ENCODE assay signal across 1 cellular context in the genomic region with DNA sequence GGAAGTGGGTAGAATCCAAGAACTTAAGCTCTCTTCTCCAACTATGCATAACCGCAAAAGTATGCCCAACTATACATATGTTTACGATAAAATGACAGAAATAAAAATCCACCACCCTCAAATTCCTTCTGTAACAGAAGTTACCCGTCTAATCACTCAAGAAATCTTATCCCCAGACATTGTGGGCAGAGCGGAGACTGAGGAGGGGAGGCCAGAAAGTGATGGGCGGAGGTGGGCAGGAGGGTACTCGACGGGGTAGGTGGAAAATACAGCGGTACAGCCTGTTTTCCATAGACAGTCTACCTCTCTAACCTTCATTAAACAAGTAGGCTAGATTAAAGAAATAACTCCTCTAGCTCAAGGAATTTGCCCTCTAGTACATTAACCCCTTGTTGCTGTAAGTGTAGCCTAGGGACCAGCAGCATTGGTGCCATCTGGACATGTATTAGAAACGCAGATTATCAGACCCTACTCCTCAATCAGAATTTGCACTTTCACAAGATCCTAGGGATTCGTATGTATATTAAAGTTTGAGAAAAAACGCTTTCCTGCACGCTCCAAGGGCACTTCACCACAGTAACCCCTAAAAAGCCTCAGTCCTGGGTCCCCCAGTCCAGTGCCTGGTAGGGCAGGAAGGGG.
TF ChIP-seq lines count a peak whose summit lies in the region.

No MANE protein-coding gene starts in this region.

TF ChIP-seq in HEK293, 187 proteins besides CTCF, POLR2A, EP300 and RAD21 (continued from another document):
- TF ChIP-seq, protein P1, sequence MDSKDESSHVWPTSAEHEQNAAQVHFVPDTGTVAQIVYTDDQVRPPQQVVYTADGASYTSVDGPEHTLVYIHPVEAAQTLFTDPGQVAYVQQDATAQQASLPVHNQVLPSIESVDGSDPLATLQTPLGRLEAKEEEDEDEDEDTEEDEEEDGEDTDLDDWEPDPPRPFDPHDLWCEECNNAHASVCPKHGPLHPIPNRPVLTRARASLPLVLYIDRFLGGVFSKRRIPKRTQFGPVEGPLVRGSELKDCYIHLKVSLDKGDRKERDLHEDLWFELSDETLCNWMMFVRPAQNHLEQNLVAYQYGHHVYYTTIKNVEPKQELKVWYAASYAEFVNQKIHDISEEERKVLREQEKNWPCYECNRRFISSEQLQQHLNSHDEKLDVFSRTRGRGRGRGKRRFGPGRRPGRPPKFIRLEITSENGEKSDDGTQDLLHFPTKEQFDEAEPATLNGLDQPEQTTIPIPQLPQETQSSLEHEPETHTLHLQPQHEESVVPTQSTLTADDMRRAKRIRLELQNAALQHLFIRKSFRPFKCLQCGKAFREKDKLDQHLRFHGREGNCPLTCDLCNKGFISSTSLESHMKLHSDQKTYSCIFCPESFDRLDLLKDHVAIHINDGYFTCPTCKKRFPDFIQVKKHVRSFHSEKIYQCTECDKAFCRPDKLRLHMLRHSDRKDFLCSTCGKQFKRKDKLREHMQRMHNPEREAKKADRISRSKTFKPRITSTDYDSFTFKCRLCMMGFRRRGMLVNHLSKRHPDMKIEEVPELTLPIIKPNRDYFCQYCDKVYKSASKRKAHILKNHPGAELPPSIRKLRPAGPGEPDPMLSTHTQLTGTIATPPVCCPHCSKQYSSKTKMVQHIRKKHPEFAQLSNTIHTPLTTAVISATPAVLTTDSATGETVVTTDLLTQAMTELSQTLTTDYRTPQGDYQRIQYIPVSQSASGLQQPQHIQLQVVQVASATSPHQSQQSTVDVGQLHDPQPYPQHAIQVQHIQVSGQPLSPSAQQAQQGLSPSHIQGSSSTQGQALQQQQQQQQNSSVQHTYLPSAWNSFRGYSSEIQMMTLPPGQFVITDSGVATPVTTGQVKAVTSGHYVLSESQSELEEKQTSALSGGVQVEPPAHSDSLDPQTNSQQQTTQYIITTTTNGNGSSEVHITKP (tag by site-specific recombination; IDR thresholded peaks at IDR 0.05), result peak; percentile 76
- TF ChIP-seq ZNF530 (tag by site-specific recombination; IDR thresholded peaks at IDR 0.05; ENCODE audit: low read depth) (no peak), ZNF423 (tag by site-specific recombination; IDR thresholded peaks at IDR 0.05) (no peak), ZNF501 (tag by site-specific recombination; IDR thresholded peaks at IDR 0.05) (0 out of 2 replicates have a peak, but pooled peaks have one; percentile 5), ZNF311 (tag by site-specific recombination; IDR thresholded peaks at IDR 0.05; ENCODE audit: borderline replicate concordance) (no peak), BCL11B (tag by site-specific recombination; IDR thresholded peaks at IDR 0.05; ENCODE audit: low read depth) (no peak), SCRT2 (tag by site-specific recombination; IDR thresholded peaks at IDR 0.05) (no peak), ZNF777 (tag by site-specific recombination; IDR thresholded peaks at IDR 0.05; ENCODE audit: borderline replicate concordance) (peak; percentile 14; the same call in 1 of the 2 replicates), ZNF335 (tag by site-specific recombination; conservative IDR thresholded peaks at IDR 0.05) (no peak; the same call in 1 of the 2 replicates), ZNF558 (tag by site-specific recombination; IDR thresholded peaks at IDR 0.05) (no peak)
